Comparison of ENCODE assay signal across 8 cellular contexts in the genomic region with DNA sequence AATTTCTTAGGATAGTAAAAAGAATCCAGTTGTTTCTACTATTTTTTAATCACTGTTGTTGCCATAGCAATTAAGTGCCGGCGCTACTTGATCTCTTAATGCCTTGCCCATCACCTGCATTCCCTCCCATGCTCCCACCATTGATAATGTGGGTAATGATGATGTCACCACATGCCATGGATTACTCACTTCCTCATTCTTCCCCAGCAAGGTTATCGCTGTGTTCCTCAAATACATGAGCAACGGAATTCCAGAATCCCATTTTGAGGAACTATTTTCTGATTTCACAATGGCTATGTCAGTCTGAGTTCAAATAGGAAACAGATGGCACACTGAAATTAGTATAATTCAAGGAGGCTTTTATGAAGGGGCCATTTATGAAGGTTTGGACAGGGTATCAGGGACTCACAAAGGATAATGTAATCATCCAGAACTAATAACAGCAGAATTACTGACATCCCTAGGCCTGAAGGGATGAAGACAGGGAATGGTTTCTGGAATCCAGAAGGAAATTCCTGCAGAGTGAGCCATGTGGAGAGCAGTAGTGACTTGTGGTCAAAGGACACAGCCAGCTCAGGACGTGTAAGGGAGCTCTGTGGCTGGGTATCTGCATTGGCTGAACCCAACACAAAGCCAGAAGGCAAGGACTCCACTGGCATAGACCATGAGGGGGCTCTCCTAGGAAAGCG. TPM values are rescaled to one million over a fixed set of nuclear protein-coding genes. Genes with fewer than 3 reads are reported as not detected.
DNase-seq lines count a peak whose midpoint lies in the region; ATAC-seq, FAIRE-seq and TF ChIP-seq lines count a peak whose summit lies in the region.
"Not testable (repeated sequence)": the region's sequence is repeated elsewhere in the genome, so short reads cannot be mapped to it uniquely, and the experiment has no call there.

No MANE protein-coding gene starts in this region.

- H3K27ac Mint-ChIP-seq in astrocyte (ENCODE audit: unreplicated experiment) = peak overlapping the region; percentile 99

- H3K27me3 Mint-ChIP-seq in astrocyte (ENCODE audit: low read depth, unreplicated experiment) = not testable (repeated sequence)

- not testable (repeated sequence) for H4K20me1 ChIP-seq in astrocyte (ENCODE audit: insufficient read depth, low read length)

- in situ Hi-C loops in Panc1 (cut with HindIII; ENCODE audit: low pct_unique_long_range_greater_than_20kb, low sequenced_read_pairs) = not testable (repeated sequence)

- not testable (repeated sequence) for H3K36me3 Mint-ChIP-seq in astrocyte (ENCODE audit: low read depth, unreplicated experiment)

- CTCF ChIA-PET in Panc1 (lab: Charles Lee) = not testable (repeated sequence)

- ATAC-seq in Panc1 = peak; percentile 87

- H3K4me3 Mint-ChIP-seq in astrocyte (ENCODE audit: unreplicated experiment) = not testable (repeated sequence)

- not testable (repeated sequence) for TF ChIP-seq CTCF in Panc1 (IDR thresholded peaks at IDR 0.05); astrocyte (IDR thresholded peaks at IDR 0.05; ENCODE audit: insufficient read depth, low read depth, low read length); epithelial cell of esophagus (IDR thresholded peaks at IDR 0.05; ENCODE audit: insufficient read depth, low read depth, low read length, missing control alignments)

- H3K79me2 ChIP-seq in ACC112 (ENCODE audit: control insufficient read depth, insufficient read depth, low read length, unreplicated experiment); astrocyte (ENCODE audit: insufficient read depth, low read length): not testable (repeated sequence)

- not testable (repeated sequence) for BruUV-seq in Panc1 (replicated peaks; lab: Mats Ljungman, UMichigan)

- not testable (repeated sequence) for H3K36me3 ChIP-seq in ACC112 (ENCODE audit: insufficient read depth, low read length); HUES64 (ENCODE audit: insufficient read depth, low read length); Panc1 (ENCODE audit: control insufficient read depth, insufficient read depth, low read length); astrocyte (ENCODE audit: insufficient read depth, low read length)

- POLR2A ChIA-PET in Panc1 (lab: Charles Lee) = not testable (repeated sequence)

- H3K27ac ChIP-seq in ACC112 (ENCODE audit: low read depth, low read length) (peak overlapping the region; percentile 84), HUES64 (ENCODE audit: low read depth, low read length) (peak overlapping the region; percentile 68), Panc1 (ENCODE audit: low read length) (0 out of 2 replicates have a peak overlapping the region, but pooled peaks have one; percentile 23), astrocyte (ENCODE audit: low read depth, low read length) (peak overlapping the region; percentile 99)

- peak overlapping the region; percentile 67 for H3K4me2 ChIP-seq in astrocyte (ENCODE audit: low read length)

- not testable (repeated sequence) for H3K9me3 ChIP-seq in HUES64 (ENCODE audit: insufficient read depth, low read depth, low read length); Panc1 (ENCODE audit: control insufficient read depth, insufficient read depth, low read depth, low read length); astrocyte (ENCODE audit: insufficient read depth, low read depth, low read length)

- H3K4me3 ChIP-seq in ACC112 (ENCODE audit: low read depth, low read length) (peak overlapping the region; percentile 22), astrocyte (ENCODE audit: insufficient read depth, low read depth, low read length) (peak overlapping the region; percentile 22)
- not testable (repeated sequence) for H3K4me3 ChIP-seq in HUES64 (ENCODE audit: low read length); Panc1 (ENCODE audit: low read depth in 2 of 2, low read length in 2 of 2); epithelial cell of esophagus (ENCODE audit: low read length)

- WGBS in HUES64 = 78% methylated on average over 4 of the region's 6 CpGs

- peaks cover 39% of the 10 kb centered on the region for H3K4me1 Mint-ChIP-seq in astrocyte (ENCODE audit: low read depth, unreplicated experiment)

- peak; percentile 72 for DNase-seq in GM03348 (ENCODE audit: low spot score)
- peak; percentile 46 for DNase-seq in Panc1 (ENCODE audit: low read depth, low spot score)
- peak; percentile 99 for DNase-seq in astrocyte (ENCODE audit: low read depth)
- DNase-seq in epithelial cell of esophagus (ENCODE audit: low read depth) = peak; percentile 85
- peak; percentile 31 for DNase-seq in iPS-NIHi11 (ENCODE audit: low spot score)
- DNase-seq in non-pigmented ciliary epithelial cell (ENCODE audit: low read depth) = peak; percentile 86

- H3K9ac ChIP-seq in HUES64 (ENCODE audit: low read depth, low read length) = peak overlapping the region; percentile 48; the same call in 1 of the 2 replicates
- H3K9ac ChIP-seq in astrocyte (ENCODE audit: low read length) = peak overlapping the region; percentile 82

- not testable (repeated sequence) for H2AFZ ChIP-seq in ACC112 (ENCODE audit: low read length, unreplicated experiment); astrocyte (ENCODE audit: low read depth, low read length)

- intact Hi-C loops in Panc1 (cut with micrococcal nuclease; ENCODE audit: unreplicated experiment) = not testable (repeated sequence)

- not testable (repeated sequence) for H3K27me3 ChIP-seq in ACC112 (ENCODE audit: insufficient read depth, low read length); HUES64 (ENCODE audit: insufficient read depth, low read length); Panc1 (ENCODE audit: control insufficient read depth, insufficient read depth, low read length); astrocyte (ENCODE audit: insufficient read depth, low read length)

- not testable (repeated sequence) for H3K9me3 Mint-ChIP-seq in astrocyte (ENCODE audit: unreplicated experiment)

- H3K4me1 ChIP-seq in ACC112 (ENCODE audit: control insufficient read depth, insufficient read depth, low read length, unreplicated experiment) (peaks cover 40% of the 10 kb centered on the region), HUES64 (ENCODE audit: insufficient read depth, low read length) (peaks cover 15% of the 10 kb centered on the region; the same call in 1 of the 2 replicates), astrocyte (ENCODE audit: insufficient read depth, low read length) (peaks cover 38% of the 10 kb centered on the region)
- H3K4me1 ChIP-seq in Panc1 (ENCODE audit: control insufficient read depth, insufficient read depth, low read length) = not testable (repeated sequence)

- FAIRE-seq in astrocyte (lab: Jason Lieb, UNC) = peak; percentile 100

RNA-seq across cellular contexts. Expression of a gene that starts 18.9 kb away (rescaled TPM):
- 14.3 TPM for polyA plus RNA-seq in HUES64 (2013, experiment 1 of 2)
- 16.5 TPM for polyA plus RNA-seq in HUES64 (2013, experiment 2 of 2)
- total RNA-seq in Panc1 (2021; ENCODE audit: unreplicated experiment) = 55.3 TPM
- polyA plus RNA-seq in Panc1 (2012; ENCODE audit: insufficient read length) = 75.3 TPM
- 24.2 and 31.0 TPM in 2 replicates for total RNA-seq in astrocyte

RNA-seq across cellular contexts. Expression of a gene that starts 58.1 kb away (rescaled TPM):
- polyA plus RNA-seq in HUES64 (2013, experiment 1 of 2) = 71.1 TPM
- 87.6 TPM for polyA plus RNA-seq in HUES64 (2013, experiment 2 of 2)
- total RNA-seq in Panc1 (2021; ENCODE audit: unreplicated experiment) (77.5 TPM), astrocyte (231 and 275 TPM in 2 replicates)
- 85.9 TPM for polyA plus RNA-seq in Panc1 (2012; ENCODE audit: insufficient read length)

Comparison
In these comparisons a context has a peak if more than half of its experiments do, and no peak if none do; other contexts are left out.
1. H3K27ac ChIP-seq: peak in every context shown above with its lines; median percentile 99 in astrocyte; 84 in ACC112; 68 in HUES64; 23 in Panc1.
2. DNase-seq: peak in every context shown above with its lines; median percentile 99 in astrocyte; 86 in non-pigmented ciliary epithelial cell; 85 in epithelial cell of esophagus; 72 in GM03348; 46 in Panc1; 31 in iPS-NIHi11.